20 cellular contexts compared by ENCODE assay signal in genomic region chr17:43987131-43988021, GRCh38. TPM values are rescaled to one million over a fixed set of nuclear protein-coding genes. Genes with fewer than 3 reads are reported as not detected.
"Had no signal": no experiment of that assay in that cellular context is flagged by ENCODE, and none has a peak within 500 bp of the region (broad histone marks: within the 10 kb centered on the region; RNA-seq: fewer than 3 reads in every experiment).

No MANE protein-coding gene starts in this region.

- H3K27ac ChIP-seq: body of pancreas, lower lobe of right lung, skin epidermis, transverse colon, vagina had no signal

- H3K36me3 Mint-ChIP-seq: natural killer cell treated with Interleukin-12 subunit alpha and Interleukin-12 subunit beta and Interleukin-15 and Interleukin-18, amount 100 ng/mL, for 72 hours; T-cell had no signal

- H3K27me3 ChIP-seq: vagina had no signal

- H3K9me3 ChIP-seq: body of pancreas, lower lobe of right lung, transverse colon, vagina had no signal

- H3K4me3 Mint-ChIP-seq: activated CD4-positive, alpha-beta memory T cell treated with anti-CD3 and anti-CD28 coated beads, Interleukin-2, amount 10 ng/mL, durations not matched to agents 7 days and 5 days; activated T-cell treated with anti-CD3 and anti-CD28 coated beads, Interleukin-2, amount 50 U/mL, for 24 hours; natural killer cell treated with Interleukin-12 subunit alpha and Interleukin-12 subunit beta and Interleukin-15 and Interleukin-18, amount 100 ng/mL, for 72 hours; stimulated activated naive CD8-positive, alpha-beta T cell treated with anti-CD3 and anti-CD28 coated beads, Interleukin-15, Interleukin-2, amounts not matched to agents 100 ng/mL and 50 ng/mL, for 24 hours; T-cell had no signal

- H3K27ac Mint-ChIP-seq: activated CD4-positive, alpha-beta memory T cell treated with anti-CD3 and anti-CD28 coated beads, Interleukin-2, amount 10 ng/mL, durations not matched to agents 7 days and 5 days; activated T-cell treated with anti-CD3 and anti-CD28 coated beads, Interleukin-2, amount 50 U/mL, for 24 hours; activated T-helper 2 cell treated with anti-CD3 and anti-CD28 coated beads, Interferon-gamma antibody, Interleukin-2, Interleukin-4, amounts not matched to agents 10 μg/mL and 5 μg/mL and 100 μg/mL, durations not matched to agents 14 hours and 24 hours and 36 hours; natural killer cell treated with Interleukin-12 subunit alpha and Interleukin-12 subunit beta and Interleukin-15 and Interleukin-18, amount 100 ng/mL, for 72 hours; stimulated activated naive CD8-positive, alpha-beta T cell treated with anti-CD3 and anti-CD28 coated beads, Interleukin-15, Interleukin-2, amounts not matched to agents 100 ng/mL and 50 ng/mL, for 24 hours had no signal

- H3K36me3 ChIP-seq: lower lobe of right lung, transverse colon, vagina had no signal

- ATAC-seq: body of pancreas; lower lobe of right lung; natural killer cell treated with Interleukin-12 subunit alpha and Interleukin-12 subunit beta and Interleukin-15 and Interleukin-18, amount 100 ng/mL, for 72 hours; T-cell had no signal

- DNase-seq: activated CD4-positive, alpha-beta memory T cell treated with anti-CD3 and anti-CD28 coated beads, Interleukin-2, amount 10 ng/mL, durations not matched to agents 7 days and 5 days; activated CD4-positive, alpha-beta T cell treated with anti-CD3 and anti-CD28 coated beads for 48 hours; activated CD4-positive, CD25-positive, alpha-beta regulatory T cell; activated naive CD4-positive, alpha-beta T cell treated with Interleukin-2 at 50 U/mL for 16 hours; activated T-cell treated with anti-CD3 and anti-CD28 coated beads, Interleukin-2, amount 50 U/mL, for 24 hours; body of pancreas; foreskin melanocyte; lower lobe of right lung; T-cell; T-helper 9 cell; transverse colon had no signal

- H3K4me3 ChIP-seq: body of pancreas, dorsolateral prefrontal cortex, lower lobe of right lung, skin epidermis, transverse colon, vagina had no signal

- H3K9me3 Mint-ChIP-seq: activated CD4-positive, alpha-beta memory T cell treated with anti-CD3 and anti-CD28 coated beads, Interleukin-2, amount 10 ng/mL, durations not matched to agents 7 days and 5 days; activated T-cell treated with anti-CD3 and anti-CD28 coated beads, Interleukin-2, amount 50 U/mL, for 24 hours; activated T-helper 2 cell treated with anti-CD3 and anti-CD28 coated beads, Interferon-gamma antibody, Interleukin-2, Interleukin-4, amounts not matched to agents 10 μg/mL and 5 μg/mL and 100 μg/mL, durations not matched to agents 14 hours and 24 hours and 36 hours; natural killer cell treated with Interleukin-12 subunit alpha and Interleukin-12 subunit beta and Interleukin-15 and Interleukin-18, amount 100 ng/mL, for 72 hours; stimulated activated naive CD8-positive, alpha-beta T cell treated with anti-CD3 and anti-CD28 coated beads, Interleukin-15, Interleukin-2, amounts not matched to agents 100 ng/mL and 50 ng/mL, for 24 hours; T-cell had no signal

- FAIRE-seq: colon had no signal

RNA-seq across cellular contexts. Expression of gene PYY, which starts 33.6 kb away (rescaled TPM):
- total RNA-seq: activated CD4-positive, alpha-beta memory T cell treated with anti-CD3 and anti-CD28 coated beads, Interleukin-2, amount 10 ng/mL, durations not matched to agents 7 days and 5 days; body of pancreas; epithelial cell of proximal tubule; lower lobe of right lung; mesenteric fat pad; natural killer cell treated with Interleukin-12 subunit alpha and Interleukin-12 subunit beta and Interleukin-15 and Interleukin-18, amount 100 ng/mL, for 72 hours; T-cell; vagina had no signal

RNA-seq across cellular contexts. Expression of gene PPY, which starts 45.1 kb away (rescaled TPM):
- total RNA-seq: activated CD4-positive, alpha-beta memory T cell treated with anti-CD3 and anti-CD28 coated beads, Interleukin-2, amount 10 ng/mL, durations not matched to agents 7 days and 5 days; activated T-helper 2 cell treated with anti-CD3 and anti-CD28 coated beads, Interferon-gamma antibody, Interleukin-2, Interleukin-4, amounts not matched to agents 10 μg/mL and 5 μg/mL and 100 μg/mL, durations not matched to agents 14 hours and 24 hours and 36 hours; dorsolateral prefrontal cortex; epithelial cell of proximal tubule; lower lobe of right lung; mesenteric fat pad; natural killer cell treated with Interleukin-12 subunit alpha and Interleukin-12 subunit beta and Interleukin-15 and Interleukin-18, amount 100 ng/mL, for 72 hours; T-cell; transverse colon; vagina had no signal
